ENCODE assay signal across 24 cellular contexts in the genomic region with DNA sequence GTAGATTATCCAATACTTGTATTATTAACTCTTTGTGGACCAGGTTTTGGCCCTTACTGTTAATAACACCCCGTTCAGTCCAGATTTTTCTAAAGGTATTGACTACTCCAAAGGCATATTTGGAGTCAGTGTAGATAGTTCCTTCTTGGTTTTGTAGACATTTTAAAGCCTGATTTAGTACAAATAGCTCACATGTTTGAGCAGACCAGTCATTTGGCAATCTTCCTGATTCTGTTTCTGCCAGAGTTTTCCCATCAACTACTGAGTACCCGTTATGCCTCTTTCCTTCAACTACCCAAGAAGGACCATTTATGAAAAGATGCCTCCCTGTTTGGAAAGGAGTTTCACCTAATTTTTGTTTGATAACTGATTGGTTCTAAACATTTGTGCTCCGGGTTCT.
DNase-seq lines count a peak whose midpoint lies in the region; ATAC-seq, FAIRE-seq and TF ChIP-seq lines count a peak whose summit lies in the region.
"Had no signal": no experiment of that assay in that cellular context is flagged by ENCODE, and none has a peak within 500 bp of the region (broad histone marks: within the 10 kb centered on the region; RNA-seq: fewer than 3 reads in every experiment).

No MANE protein-coding gene starts in this region.

- H3K36me3 ChIP-seq in bronchial epithelial cell (ENCODE audit: control insufficient read depth, insufficient read depth, low read length) (no peaks in the 10 kb centered on the region), hepatocyte (replicated peaks; ENCODE audit: insufficient read depth, low read depth) (no peaks in the 10 kb centered on the region)
- H3K36me3 ChIP-seq: left lung, Peyer's patch, SJSA1, upper lobe of right lung had no signal

- H3K9me3 ChIP-seq in hepatocyte (ENCODE audit: low read depth): no peaks in the 10 kb centered on the region
- H3K9me3 ChIP-seq: left lung, Peyer's patch, SJSA1, upper lobe of right lung had no signal

- TF ChIP-seq CTCF in bronchial epithelial cell (IDR thresholded peaks at IDR 0.05; ENCODE audit: insufficient read depth, low read length, severe bottlenecking): no peak
- TF ChIP-seq CTCF in hepatocyte (IDR thresholded peaks at IDR 0.05; ENCODE audit: poor library complexity): no peak

- no peaks in the 10 kb centered on the region for H4K20me1 ChIP-seq in hepatocyte (ENCODE audit: insufficient read depth, poor library complexity, severe bottlenecking)

- H3K4me1 ChIP-seq in hepatocyte (ENCODE audit: insufficient read depth): no peaks in the 10 kb centered on the region
- H3K4me1 ChIP-seq: left lung, Peyer's patch, SJSA1, upper lobe of right lung had no signal

- no peaks in the 10 kb centered on the region for H3K79me2 ChIP-seq in hepatocyte

- no peak for FAIRE-seq in bronchial epithelial cell (lab: Jason Lieb, UNC)
- FAIRE-seq: colon, GM12878, HepG2 had no signal

- H3K9me2 ChIP-seq in hepatocyte (replicated peaks; ENCODE audit: insufficient read depth): no peaks in the 10 kb centered on the region

- H3K27me3 ChIP-seq in bronchial epithelial cell (ENCODE audit: control insufficient read depth, insufficient read depth, low read length) (no peaks in the 10 kb centered on the region), hepatocyte (no peaks in the 10 kb centered on the region)
- H3K27me3 ChIP-seq: left lung, Peyer's patch, SJSA1, upper lobe of right lung had no signal

- DNase-seq in AG08396 (ENCODE audit: low spot score) (peak; percentile 36), HS-27A (ENCODE audit: low read depth) (peak; percentile 17), bronchial epithelial cell (ENCODE audit: low read depth) (peak; percentile 15), hepatocyte (ENCODE audit: low spot score) (peak; percentile 20), inferior parietal cortex (ENCODE audit: extremely low spot score) (no peak), Ammon's horn (ENCODE audit: low spot score) (no peak)
- no peak for DNase-seq in activated CD4-positive, alpha-beta T cell treated with anti-CD3 and anti-CD28 coated beads for 48 hours
- DNase-seq: activated CD4-positive, alpha-beta T cell treated with anti-CD3 and anti-CD28 coated beads, Interleukin-2, amount 50 U/mL, for 1 hour; CD8-positive, alpha-beta T cell; DMS153; left lung; naive thymus-derived CD8-positive, alpha-beta T cell; NCI-H510A; NK-92 treated with Interleukin-12 subunit alpha and Interleukin-12 subunit beta, amount 100 ng/mL, for 24 hours; Peyer's patch; stimulated activated CD8-positive, alpha-beta memory T cell treated with anti-CD3 and anti-CD28 coated beads, Interleukin-4, amount 100 ng/mL, for 48 hours; upper lobe of right lung had no signal

- ATAC-seq in activated CD4-positive, CD25-positive, alpha-beta regulatory T cell treated with anti-CD3 and anti-CD28 coated beads, Interleukin-2, amount 50 U/mL, for 24 hours: no peak
- ATAC-seq: activated naive CD4-positive, alpha-beta T cell treated with anti-CD3 and anti-CD28 coated beads, Interleukin-2, amount 50 U/mL, for 72 hours; activated T-helper 17 cell treated with anti-CD3 and anti-CD28 coated beads, Interleukin-2, amount 50 U/mL, for 72 hours; CD8-positive, alpha-beta T cell; GM12878; HepG2; left lung; naive thymus-derived CD8-positive, alpha-beta T cell; upper lobe of right lung had no signal

- WGBS in hepatocyte (ENCODE audit: low lambda C conversion rate, missing lambda C conversion rate): 80% methylated on average over 3 of the region's 3 CpGs

- H2AFZ ChIP-seq in hepatocyte: no peak overlapping the region

- no peak overlapping the region for H3K4me2 ChIP-seq in hepatocyte

- H3K27ac ChIP-seq in hepatocyte: no peak overlapping the region
- H3K27ac ChIP-seq: left lung, Peyer's patch, SJSA1, upper lobe of right lung had no signal

- H3K4me3 ChIP-seq in bronchial epithelial cell (ENCODE audit: low read depth, low read length): no peak overlapping the region
- H3K4me3 ChIP-seq in hepatocyte: no peak overlapping the region
- H3K4me3 ChIP-seq: GM12878, left lung, Peyer's patch, SJSA1, upper lobe of right lung had no signal

Comparison
In these comparisons a context has a peak if more than half of its experiments do, and no peak if none do; other contexts are left out.
1. DNase-seq: peak in AG08396 (single experiment), HS-27A (single experiment), bronchial epithelial cell (single experiment) and hepatocyte (single experiment); none in activated CD4-positive, alpha-beta T cell treated with anti-CD3 and anti-CD28 coated beads for 48 hours (single experiment), inferior parietal cortex (single experiment) and Ammon's horn (single experiment).